Comparison of ENCODE assay signal across 11 cellular contexts in the genomic region with DNA sequence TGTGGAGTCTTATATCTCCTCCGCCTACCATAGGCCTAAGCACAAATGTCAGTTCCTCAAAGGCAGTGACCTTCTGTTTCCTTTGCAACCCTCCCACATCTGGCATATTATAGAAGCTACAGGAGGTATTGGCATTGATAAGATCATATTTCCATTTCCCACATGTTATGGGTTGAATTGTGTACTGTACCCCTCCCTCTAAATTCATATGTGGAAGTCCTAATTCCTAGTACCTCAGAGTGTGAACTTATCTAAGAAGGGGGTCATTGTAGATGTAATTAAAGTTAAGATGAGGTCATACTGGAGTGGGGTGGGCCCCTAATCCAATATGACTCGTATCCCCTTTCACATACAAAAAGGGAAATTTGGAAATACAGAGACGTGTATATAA. TPM values are rescaled to one million over a fixed set of nuclear protein-coding genes. Genes with fewer than 3 reads are reported as not detected.
DNase-seq lines count a peak whose midpoint lies in the region; ATAC-seq and TF ChIP-seq lines count a peak whose summit lies in the region.
"Had no signal": no experiment of that assay in that cellular context is flagged by ENCODE, and none has a peak within 500 bp of the region (broad histone marks: within the 10 kb centered on the region; RNA-seq: fewer than 3 reads in every experiment).

No MANE protein-coding gene starts in this region.

- ATAC-seq in GM18508 (IDR thresholded peaks at IDR 0.05; ENCODE audit: insufficient read depth, unreplicated experiment) (peak; percentile 13), GM21526 (IDR thresholded peaks at IDR 0.05; ENCODE audit: low FRiP score, unreplicated experiment) (peak; percentile 20), HG03378 (IDR thresholded peaks at IDR 0.05; ENCODE audit: unreplicated experiment) (peak; percentile 13)
- peak; percentile 49 for ATAC-seq in activated T-helper 17 cell treated with anti-CD3 and anti-CD28 coated beads, Interleukin-2, amount 50 U/mL, for 72 hours (replicated peaks)
- ATAC-seq: heart right ventricle had no signal

- H3K4me1 Mint-ChIP-seq in activated T-helper 17 cell treated with anti-CD3 and anti-CD28 coated beads, Interleukin-2, amount 50 U/mL, for 72 hours: peaks cover 13% of the 10 kb centered on the region

- H3K9me3 ChIP-seq in osteoblast (ENCODE audit: low read depth, low read length): no peaks in the 10 kb centered on the region
- H3K9me3 ChIP-seq: adrenal gland, heart right ventricle, ovary had no signal

- no peaks in the 10 kb centered on the region for H3K9me3 Mint-ChIP-seq in activated T-helper 17 cell treated with anti-CD3 and anti-CD28 coated beads, Interleukin-2, amount 50 U/mL, for 72 hours

- no peak overlapping the region for H3K4me3 ChIP-seq in osteoblast (ENCODE audit: insufficient read depth, low read length)
- H3K4me3 ChIP-seq: adrenal gland, heart right ventricle, ovary had no signal

- DNase-seq in activated CD4-positive, CD25-positive, alpha-beta regulatory T cell treated with anti-CD3 and anti-CD28 coated beads, Interleukin-2, amount 50 U/mL, for 72 hours: no peak
- no peak for DNase-seq in osteoblast (ENCODE audit: insufficient read length, low spot score, missing footprints)
- no peak for DNase-seq in activated CD8-positive, alpha-beta memory T cell treated with anti-CD3 and anti-CD28 coated beads, Interleukin-2, amount 50 U/mL, for 4 hours
- no peak for DNase-seq in inferior parietal cortex (ENCODE audit: extremely low spot score)
- DNase-seq: adrenal gland, heart right ventricle, ovary had no signal

- H3K36me3 ChIP-seq in osteoblast (ENCODE audit: insufficient read depth, low read length): no peaks in the 10 kb centered on the region
- H3K36me3 ChIP-seq: adrenal gland, heart right ventricle, ovary had no signal

- no peaks in the 10 kb centered on the region for H3K4me1 ChIP-seq in osteoblast (ENCODE audit: insufficient read depth, low read length)
- H3K4me1 ChIP-seq: adrenal gland had no signal

- no peaks in the 10 kb centered on the region for H3K79me2 ChIP-seq in osteoblast (ENCODE audit: insufficient read depth, low read length)

- H3K36me3 Mint-ChIP-seq in activated T-helper 17 cell treated with anti-CD3 and anti-CD28 coated beads, Interleukin-2, amount 50 U/mL, for 72 hours (ENCODE audit: low read depth): no peaks in the 10 kb centered on the region

- no peak overlapping the region for H3K4me2 ChIP-seq in osteoblast (ENCODE audit: insufficient read depth, low read length)

- no peak overlapping the region for H2AFZ ChIP-seq in osteoblast (ENCODE audit: low read length)

- no peak for TF ChIP-seq CTCF in osteoblast (IDR thresholded peaks at IDR 0.05; ENCODE audit: extremely low read depth, low read depth, low read length)

- peaks cover 7% of the 10 kb centered on the region for H3K27me3 ChIP-seq in osteoblast (ENCODE audit: insufficient read depth, low read length)
- H3K27me3 ChIP-seq: adrenal gland, heart right ventricle, ovary had no signal

- peak overlapping the region; percentile 51 for H3K4me3 Mint-ChIP-seq in activated T-helper 17 cell treated with anti-CD3 and anti-CD28 coated beads, Interleukin-2, amount 50 U/mL, for 72 hours

- no peaks in the 10 kb centered on the region for H4K20me1 ChIP-seq in osteoblast (ENCODE audit: insufficient read depth, low read length)

- H3K27ac ChIP-seq in osteoblast (ENCODE audit: low read depth, low read length): no peak overlapping the region
- H3K27ac ChIP-seq: adrenal gland, ovary had no signal

- peak overlapping the region; percentile 45 for H3K27ac Mint-ChIP-seq in activated T-helper 17 cell treated with anti-CD3 and anti-CD28 coated beads, Interleukin-2, amount 50 U/mL, for 72 hours

- H3K27me3 Mint-ChIP-seq in activated T-helper 17 cell treated with anti-CD3 and anti-CD28 coated beads, Interleukin-2, amount 50 U/mL, for 72 hours: peaks cover 14% of the 10 kb centered on the region

RNA-seq across cellular contexts. Expression of a gene that starts 6.0 kb away (rescaled TPM):
- not detected for total RNA-seq in activated T-helper 17 cell treated with anti-CD3 and anti-CD28 coated beads, Interleukin-2, amount 50 U/mL, for 72 hours
- total RNA-seq in osteoblast: under 0.01 and 0.36 TPM in 2 replicates
- total RNA-seq: ovary had no signal
